10 cellular contexts compared by ENCODE assay signal in the genomic region with DNA sequence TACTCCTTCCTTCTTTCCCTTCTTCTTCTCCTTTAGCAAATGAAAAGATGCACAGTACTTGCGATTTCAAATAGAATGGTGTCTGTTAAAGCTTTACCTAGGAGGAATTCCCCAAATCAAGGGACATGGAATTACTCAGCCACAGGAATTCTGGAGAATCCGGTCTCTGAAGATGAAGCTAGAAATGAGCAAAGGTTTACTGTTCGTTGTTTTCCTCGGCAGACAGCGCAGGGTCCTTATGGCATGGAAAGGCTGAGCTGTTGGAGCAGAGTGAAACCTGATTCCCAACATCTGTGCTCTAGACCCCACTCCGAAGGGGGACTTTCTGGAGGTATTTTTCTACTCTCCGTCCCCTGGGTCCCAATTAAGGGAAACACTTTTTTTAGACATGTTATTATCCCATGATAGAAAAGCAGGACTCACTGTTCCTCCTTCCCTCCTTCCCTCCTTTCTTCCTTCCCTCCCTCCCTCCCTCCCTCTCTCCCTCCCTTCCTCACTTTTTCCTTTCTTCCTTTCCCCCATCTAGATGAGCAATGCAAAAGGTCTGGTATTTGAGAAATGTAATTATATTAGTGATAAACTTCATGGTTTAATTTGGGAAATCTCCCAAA. TPM values are rescaled to one million over a fixed set of nuclear protein-coding genes. Genes with fewer than 3 reads are reported as not detected.
DNase-seq lines count a peak whose midpoint lies in the region; TF ChIP-seq lines count a peak whose summit lies in the region.
"Had no signal": no experiment of that assay in that cellular context is flagged by ENCODE, and none has a peak within 500 bp of the region (broad histone marks: within the 10 kb centered on the region; RNA-seq: fewer than 3 reads in every experiment).

No MANE protein-coding gene starts in this region.

- H3K4me3 Mint-ChIP-seq in activated T-cell treated with anti-CD3 and anti-CD28 coated beads, Interleukin-2, amount 50 U/mL, for 24 hours: no peak overlapping the region
- H3K4me3 Mint-ChIP-seq: activated naive CD4-positive, alpha-beta T cell treated with anti-CD3 and anti-CD28 coated beads, Interleukin-2, amount 10 ng/mL, durations not matched to agents 7 days and 5 days; IgD-negative memory B cell had no signal

- 2% methylated on average over 5 of the region's 7 CpGs for WGBS in mammary epithelial cell (ENCODE audit: low coverage, missing lambda C conversion rate)
- WGBS in mesendoderm (ENCODE audit: extremely low coverage, insufficient coverage, low lambda C conversion rate): no CpG with 5 or more reads among the region's 7 CpGs

- H3K4me2 ChIP-seq in mammary epithelial cell (ENCODE audit: insufficient read depth, low read depth, low read length) (peak overlapping the region; percentile 84), mesendoderm (ENCODE audit: low read length) (peak overlapping the region; percentile 74)

- no TSS peak for BruUV-seq in mammary epithelial cell (replicated peaks; lab: Mats Ljungman, UMichigan)

- peak overlapping the region; percentile 25 for H3K56ac ChIP-seq in mesendoderm (ENCODE audit: low read length)

- H3K27ac Mint-ChIP-seq in activated T-cell treated with anti-CD3 and anti-CD28 coated beads, Interleukin-2, amount 50 U/mL, for 24 hours: no peak overlapping the region
- H3K27ac Mint-ChIP-seq: activated naive CD4-positive, alpha-beta T cell treated with anti-CD3 and anti-CD28 coated beads, Interleukin-2, amount 10 ng/mL, durations not matched to agents 7 days and 5 days; IgD-negative memory B cell had no signal

- H3K4me1 ChIP-seq in mammary epithelial cell (ENCODE audit: insufficient read depth, low read length) (peaks cover 11% of the 10 kb centered on the region), mesendoderm (ENCODE audit: control insufficient read depth, low read depth, low read length) (no peaks in the 10 kb centered on the region)

- H3K36me3 ChIP-seq in mammary epithelial cell (ENCODE audit: insufficient read depth, low read length) (no peaks in the 10 kb centered on the region), mesendoderm (ENCODE audit: control insufficient read depth, insufficient read depth, low read length) (no peaks in the 10 kb centered on the region)

- no peak for TF ChIP-seq CTCF in mammary epithelial cell (conservative IDR thresholded peaks at IDR 0.05 in 1 of 2, IDR thresholded peaks at IDR 0.05 in 1 of 2; ENCODE audit: extremely low read depth in 1 of 2, insufficient read depth in 1 of 2, low read depth in 1 of 2, low read length in 2 of 2)

- CTCF ChIA-PET in mammary epithelial cell (lab: Charles Lee; ENCODE audit: low non-redundant PET): interaction anchor here (0.6 to 2.0 kb wide), 2 partner anchors 47 to 246 kb away, joined by 7 to 13 read pairs; no protein-coding TSS in a partner anchor

- intact Hi-C loops in mammary epithelial cell (cut with micrococcal nuclease): loop anchor here (1.0 to 5.0 kb wide), 8 partner anchors 26 to 939 kb away; no protein-coding TSS in a partner anchor

- no peaks in the 10 kb centered on the region for H3K9me3 Mint-ChIP-seq in activated T-cell treated with anti-CD3 and anti-CD28 coated beads, Interleukin-2, amount 50 U/mL, for 24 hours
- H3K9me3 Mint-ChIP-seq: activated naive CD4-positive, alpha-beta T cell treated with anti-CD3 and anti-CD28 coated beads, Interleukin-2, amount 10 ng/mL, durations not matched to agents 7 days and 5 days; IgD-negative memory B cell had no signal

- no peaks in the 10 kb centered on the region for H4K20me1 ChIP-seq in mammary epithelial cell (ENCODE audit: insufficient read depth, low read length)

- H3K4ac ChIP-seq in mesendoderm (ENCODE audit: low read depth, low read length): no peak overlapping the region

- no peak overlapping the region for H2BK15ac ChIP-seq in mesendoderm (replicated peaks; ENCODE audit: low read depth)

- H4K5ac ChIP-seq in mesendoderm (ENCODE audit: low read length): no peak overlapping the region

- no peak overlapping the region for H3K18ac ChIP-seq in mesendoderm (ENCODE audit: low read length)

- H2BK120ac ChIP-seq in mesendoderm (ENCODE audit: low read depth, low read length): no peak overlapping the region

- H2BK5ac ChIP-seq in mesendoderm (ENCODE audit: low read length): no peak overlapping the region

- peak overlapping the region; percentile 86 for H2AFZ ChIP-seq in mammary epithelial cell (ENCODE audit: low read depth, low read length)

- H3K79me2 ChIP-seq in mammary epithelial cell (ENCODE audit: insufficient read depth, low read length): no peaks in the 10 kb centered on the region
- H3K79me2 ChIP-seq in mesendoderm (ENCODE audit: control insufficient read depth, insufficient read depth, low read length): no peaks in the 10 kb centered on the region

- H3K79me1 ChIP-seq in mesendoderm (ENCODE audit: low read length): no peaks in the 10 kb centered on the region

- no peaks in the 10 kb centered on the region for H3K36me3 Mint-ChIP-seq in activated T-cell treated with anti-CD3 and anti-CD28 coated beads, Interleukin-2, amount 50 U/mL, for 24 hours (ENCODE audit: low read depth)
- H3K36me3 Mint-ChIP-seq: activated naive CD4-positive, alpha-beta T cell treated with anti-CD3 and anti-CD28 coated beads, Interleukin-2, amount 10 ng/mL, durations not matched to agents 7 days and 5 days; IgD-negative memory B cell had no signal

- no peak overlapping the region for H3K23ac ChIP-seq in mesendoderm (ENCODE audit: low read length)

- no peaks in the 10 kb centered on the region for H3K27me3 ChIP-seq in mammary epithelial cell (ENCODE audit: insufficient read depth, low read length)
- no peaks in the 10 kb centered on the region for H3K27me3 ChIP-seq in mesendoderm (ENCODE audit: insufficient read depth, low read length, poor library complexity)

- no peak overlapping the region for H2AK5ac ChIP-seq in mesendoderm (ENCODE audit: low read length)

- H4K8ac ChIP-seq in mesendoderm (ENCODE audit: low read depth, low read length): no peak overlapping the region

- H3K27ac ChIP-seq in mammary epithelial cell (ENCODE audit: insufficient read depth, low read depth, low read length): no peak overlapping the region
- H3K27ac ChIP-seq in mesendoderm (ENCODE audit: low read depth, low read length): no peak overlapping the region

- peaks cover 5% of the 10 kb centered on the region for H3K4me1 Mint-ChIP-seq in activated T-cell treated with anti-CD3 and anti-CD28 coated beads, Interleukin-2, amount 50 U/mL, for 24 hours (ENCODE audit: low read depth)

- H3K9ac ChIP-seq in mammary epithelial cell (ENCODE audit: insufficient read depth, low read length) (peak overlapping the region; percentile 26), mesendoderm (ENCODE audit: low read length) (peak overlapping the region; percentile 3)

- in situ Hi-C loops in Caki2 (cut with HindIII; ENCODE audit: low pct_unique_long_range_greater_than_20kb, low sequenced_read_pairs): no loop called here
- in situ Hi-C loops in mammary epithelial cell (cut with MboI; ENCODE audit: low sequenced_read_pairs in 2 of 2): loop anchor here in 1 of 2 donors (5.0 to 25.0 kb wide), 2 partner anchors 45 to 260 kb away; no protein-coding TSS in a partner anchor

- peak; percentile 14 for DNase-seq in Caki2 (ENCODE audit: low read depth)
- DNase-seq in NCI-H1105 (lab: John Stamatoyannopoulos, UW): peak; percentile 6
- peak; percentile 44 for DNase-seq in mammary epithelial cell
- peak; percentile 29 for DNase-seq in mesendoderm
- DNase-seq in stimulated activated naive CD4-positive, alpha-beta T cell treated with Interleukin-2 at 50 U/mL for 16 hours (lab: John Stamatoyannopoulos, UW): no peak
- no peak for DNase-seq in activated T-cell treated with anti-CD3 and anti-CD28 coated beads, Interleukin-2, amount 50 U/mL, for 24 hours
- DNase-seq in GDM1 (lab: John Stamatoyannopoulos, UW): no peak
- no peak for DNase-seq in DMS153 (lab: John Stamatoyannopoulos, UW)

- peak overlapping the region; percentile 23 to 33 (median 26) for H3K4me3 ChIP-seq in mammary epithelial cell (replicated peaks in 1 of 3; ENCODE audit: insufficient read depth in 1 of 3, low read depth in 2 of 3, low read length in 3 of 3)
- H3K4me3 ChIP-seq in mesendoderm (ENCODE audit: low read length): no peak overlapping the region

- H3K9me3 ChIP-seq in mammary epithelial cell (replicated peaks; ENCODE audit: insufficient read depth, low read length): no peaks in the 10 kb centered on the region

- dilution Hi-C loops in mammary epithelial cell (cut with HindIII; ENCODE audit: low sequenced_read_pairs): no loop called here

- peaks cover 77% of the 10 kb centered on the region for H3K27me3 Mint-ChIP-seq in activated T-cell treated with anti-CD3 and anti-CD28 coated beads, Interleukin-2, amount 50 U/mL, for 24 hours

RNA-seq across cellular contexts. Expression of a gene that starts 47.1 kb away (rescaled TPM):
- 14.8 and 15.0 TPM in 2 replicates for total RNA-seq in Caki2 (2014; rRNA removed; shearing (Covaris generic); ENCODE audit: low replicate concordance)
- total RNA-seq in mammary epithelial cell: 10 to 100 TPM in 1 of 2 donors, 1 to 10 TPM in 1; 2.5 to 20.0 TPM
- polyA plus RNA-seq in mammary epithelial cell: 34.4 TPM
- 39.2 TPM for polyA minus RNA-seq in mammary epithelial cell
- 72.4 TPM for polyA plus RNA-seq in mesendoderm (2013, experiment 1 of 2)
- 70.6 TPM for polyA plus RNA-seq in mesendoderm (2013, experiment 2 of 2)

Comparison
In these comparisons a context has a peak if more than half of its experiments do, and no peak if none do; other contexts are left out.
1. DNase-seq: peak in Caki2 (single experiment), NCI-H1105 (single experiment), mammary epithelial cell (single experiment) and mesendoderm (single experiment); none in stimulated activated naive CD4-positive, alpha-beta T cell treated with Interleukin-2 at 50 U/mL for 16 hours (single experiment), activated T-cell treated with anti-CD3 and anti-CD28 coated beads, Interleukin-2, amount 50 U/mL, for 24 hours (single experiment), GDM1 (single experiment) and DMS153 (single experiment).